In the genomic region with DNA sequence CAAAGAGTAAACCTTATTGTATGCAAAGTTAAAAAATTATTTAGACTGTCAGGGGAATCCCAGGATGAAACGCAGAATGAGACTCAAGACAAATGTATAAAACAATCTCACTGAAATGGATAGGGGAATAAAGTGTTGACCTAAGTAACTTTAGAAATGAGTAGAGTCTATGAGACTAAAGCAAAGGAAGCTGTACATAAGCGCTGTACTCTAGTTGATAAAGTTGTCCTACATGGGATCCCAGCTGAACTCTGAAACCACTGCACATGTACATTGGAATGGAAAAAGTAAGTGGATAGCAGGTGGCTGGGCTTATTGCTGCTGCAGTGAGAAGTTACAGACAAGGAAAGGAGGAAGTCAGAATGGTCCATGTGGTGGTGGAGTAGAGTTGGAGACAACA, we compare ENCODE assay signal across 29 cellular contexts. TPM values are rescaled to one million over a fixed set of nuclear protein-coding genes. Genes with fewer than 3 reads are reported as not detected.
"Had no signal": no experiment of that assay in that cellular context is flagged by ENCODE, and none has a peak within 500 bp of the region (broad histone marks: within the 10 kb centered on the region; RNA-seq: fewer than 3 reads in every experiment).

No MANE protein-coding gene starts in this region.

- H3K4me1 Mint-ChIP-seq: endodermal cell, mesothelial cell of epicardium had no signal

- FAIRE-seq: endometrium, islet of Langerhans, keratinocyte had no signal

- ATAC-seq: effector memory CD8-positive, alpha-beta T cell; esophagus mucosa; gastrocnemius medialis; heart right ventricle; left cardiac atrium; left lung; left ventricle myocardium superior; lower lobe of right lung; mucosa of descending colon had no signal

- H3K4me1 ChIP-seq: colonic mucosa, gastrocnemius medialis had no signal

- H3K27ac ChIP-seq: colonic mucosa, epithelial cell of prostate, esophagus squamous epithelium, gastrocnemius medialis, heart right ventricle, left lung, lower lobe of right lung had no signal

- H3K36me3 ChIP-seq: colonic mucosa, esophagus squamous epithelium, gastrocnemius medialis, heart right ventricle, left lung, lower lobe of right lung had no signal

- H3K36me3 Mint-ChIP-seq: mesothelial cell of epicardium had no signal

- DNase-seq: colonic mucosa; cortex of kidney; effector CD8-positive, alpha-beta T cell; effector memory CD8-positive, alpha-beta T cell; endodermal cell; erythroblast; esophagus squamous epithelium; foreskin fibroblast; foreskin melanocyte; gastrocnemius medialis; glutamatergic neuron; head of caudate nucleus; heart right ventricle; hippocampal formation; left cardiac atrium; left lung; left ventricle myocardium superior; lower lobe of right lung; mesenchymal stem cell; mucosa of descending colon; naive B cell had no signal

- H3K27ac Mint-ChIP-seq: dendritic cell treated with granulocyte-macrophage colony-stimulating factor and Interleukin-4, amounts not matched to agents 40 ng/mL and 50 ng/mL, for 4 days; effector memory CD8-positive, alpha-beta T cell; endodermal cell; mesothelial cell of epicardium had no signal

- H3K4me3 Mint-ChIP-seq: dendritic cell treated with granulocyte-macrophage colony-stimulating factor and Interleukin-4, amounts not matched to agents 40 ng/mL and 50 ng/mL, for 4 days; effector memory CD8-positive, alpha-beta T cell; endodermal cell; mesothelial cell of epicardium; naive B cell had no signal

- H3K4me3 ChIP-seq: colonic mucosa, esophagus squamous epithelium, gastrocnemius medialis, heart right ventricle, left lung, lower lobe of right lung, mucosa of descending colon had no signal

- H3K9me3 ChIP-seq: colonic mucosa, gastrocnemius medialis had no signal

RNA-seq across cellular contexts. Expression of gene MMEL1, which starts 18.7 kb away (rescaled TPM):
- total RNA-seq: gastrocnemius medialis, kidney epithelial cell, left ventricle myocardium superior had no signal
- polyA plus RNA-seq: keratinocyte had no signal
